1 cellular context compared by ENCODE assay signal in the genomic region with DNA sequence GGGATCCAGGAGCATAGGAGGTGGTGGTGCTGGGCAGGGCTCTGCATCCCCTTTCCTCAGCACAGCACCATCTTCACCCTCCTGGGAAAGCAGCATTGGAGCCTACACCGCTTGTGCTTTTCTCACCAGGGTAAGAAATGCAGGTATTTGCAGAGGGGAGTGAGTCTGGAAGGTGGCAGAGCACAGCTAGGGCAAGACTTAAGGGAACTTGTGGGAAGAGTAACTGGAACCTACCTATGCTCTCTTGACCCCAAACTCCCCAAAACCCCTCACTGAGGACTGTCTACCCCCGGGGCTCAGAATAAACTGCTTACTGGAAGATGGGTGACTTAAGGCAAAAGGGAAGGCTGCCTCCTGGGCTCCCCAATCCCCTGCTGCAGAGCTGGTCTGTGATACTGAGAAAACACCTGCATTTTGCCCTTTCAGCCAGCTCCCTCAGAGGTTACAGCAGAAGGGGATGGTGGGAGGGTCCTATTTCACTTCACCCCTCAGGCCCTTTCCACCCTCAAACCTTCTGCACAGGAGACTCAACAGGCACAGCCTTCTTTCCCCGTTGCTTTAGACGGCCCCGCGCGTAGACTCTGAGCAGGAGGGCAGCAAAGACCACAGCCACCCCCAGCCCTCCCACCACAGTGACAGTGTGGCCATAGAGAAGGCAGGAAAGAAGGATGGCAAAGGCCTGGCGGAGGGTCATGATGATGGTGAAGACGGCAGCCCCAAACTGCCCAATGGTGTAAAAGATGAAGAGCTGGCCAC.
TF ChIP-seq lines count a peak whose summit lies in the region.

No MANE protein-coding gene starts in this region.

TF ChIP-seq in K562, 482 proteins besides CTCF, POLR2A, EP300 and RAD21 (continued from another document and continues in another):
- TF ChIP-seq, protein P1, sequence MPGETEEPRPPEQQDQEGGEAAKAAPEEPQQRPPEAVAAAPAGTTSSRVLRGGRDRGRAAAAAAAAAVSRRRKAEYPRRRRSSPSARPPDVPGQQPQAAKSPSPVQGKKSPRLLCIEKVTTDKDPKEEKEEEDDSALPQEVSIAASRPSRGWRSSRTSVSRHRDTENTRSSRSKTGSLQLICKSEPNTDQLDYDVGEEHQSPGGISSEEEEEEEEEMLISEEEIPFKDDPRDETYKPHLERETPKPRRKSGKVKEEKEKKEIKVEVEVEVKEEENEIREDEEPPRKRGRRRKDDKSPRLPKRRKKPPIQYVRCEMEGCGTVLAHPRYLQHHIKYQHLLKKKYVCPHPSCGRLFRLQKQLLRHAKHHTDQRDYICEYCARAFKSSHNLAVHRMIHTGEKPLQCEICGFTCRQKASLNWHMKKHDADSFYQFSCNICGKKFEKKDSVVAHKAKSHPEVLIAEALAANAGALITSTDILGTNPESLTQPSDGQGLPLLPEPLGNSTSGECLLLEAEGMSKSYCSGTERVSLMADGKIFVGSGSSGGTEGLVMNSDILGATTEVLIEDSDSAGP (CRISPR knock-in tag; IDR thresholded peaks at IDR 0.05), result no peak
- TF ChIP-seq ZNF232 (CRISPR knock-in tag; IDR thresholded peaks at IDR 0.05), result no peak
- 0 out of 2 replicates have a peak, but pooled peaks have one; percentile 42 for TF ChIP-seq CAMTA2 (CRISPR knock-in tag; conservative IDR thresholded peaks at IDR 0.05)
- no peak for TF ChIP-seq HOXB6 (CRISPR knock-in tag; IDR thresholded peaks at IDR 0.05; ENCODE audit: borderline replicate concordance)
- no peak for TF ChIP-seq RBM25 (IDR thresholded peaks at IDR 0.05; ENCODE audit: low read depth, low read length, severe bottlenecking)
- no peak for TF ChIP-seq ZNF311 (CRISPR knock-in tag; IDR thresholded peaks at IDR 0.05)
- no peak for TF ChIP-seq CBX3 (IDR thresholded peaks at IDR 0.05; ENCODE audit: borderline replicate concordance in 1 of 2, low read length in 2 of 2)
- no peak for TF ChIP-seq BCL6 (CRISPR knock-in tag; IDR thresholded peaks at IDR 0.05)
- TF ChIP-seq, protein P2, sequence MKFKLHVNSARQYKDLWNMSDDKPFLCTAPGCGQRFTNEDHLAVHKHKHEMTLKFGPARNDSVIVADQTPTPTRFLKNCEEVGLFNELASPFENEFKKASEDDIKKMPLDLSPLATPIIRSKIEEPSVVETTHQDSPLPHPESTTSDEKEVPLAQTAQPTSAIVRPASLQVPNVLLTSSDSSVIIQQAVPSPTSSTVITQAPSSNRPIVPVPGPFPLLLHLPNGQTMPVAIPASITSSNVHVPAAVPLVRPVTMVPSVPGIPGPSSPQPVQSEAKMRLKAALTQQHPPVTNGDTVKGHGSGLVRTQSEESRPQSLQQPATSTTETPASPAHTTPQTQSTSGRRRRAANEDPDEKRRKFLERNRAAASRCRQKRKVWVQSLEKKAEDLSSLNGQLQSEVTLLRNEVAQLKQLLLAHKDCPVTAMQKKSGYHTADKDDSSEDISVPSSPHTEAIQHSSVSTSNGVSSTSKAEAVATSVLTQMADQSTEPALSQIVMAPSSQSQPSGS (CRISPR knock-in tag; IDR thresholded peaks at IDR 0.05), result peak; percentile 35; the same call in 1 of the 2 replicates
- TF ChIP-seq BDP1 (IDR thresholded peaks at IDR 0.05; ENCODE audit: insufficient read depth, insufficient read length), result no peak
- no peak for TF ChIP-seq CBFB (CRISPR knock-in tag; IDR thresholded peaks at IDR 0.05)
- TF ChIP-seq NR2C2 (CRISPR knock-in tag; IDR thresholded peaks at IDR 0.05), result 0 out of 2 replicates have a peak, but pooled peaks have one; percentile 13
- TF ChIP-seq NR2C2 (tag; IDR thresholded peaks at IDR 0.05), result no peak
- no peak for TF ChIP-seq ELK3 (CRISPR knock-in tag; IDR thresholded peaks at IDR 0.05)
- peak; percentile 53; the same call in 1 of the 2 replicates for TF ChIP-seq SMAD3 (CRISPR knock-in tag; conservative IDR thresholded peaks at IDR 0.05)
- no peak for TF ChIP-seq ZNF318 (IDR thresholded peaks at IDR 0.05; ENCODE audit: borderline replicate concordance in 1 of 2, low read depth in 1 of 2)
- TF ChIP-seq E2F3 (CRISPR knock-in tag; IDR thresholded peaks at IDR 0.05), result no peak
- no peak for TF ChIP-seq BRD4 (IDR thresholded peaks at IDR 0.05)
- no peak for TF ChIP-seq ZBTB5 (IDR thresholded peaks at IDR 0.05)
- no peak for TF ChIP-seq ZBTB49 (CRISPR knock-in tag; IDR thresholded peaks at IDR 0.05; ENCODE audit: borderline replicate concordance)
- TF ChIP-seq WHSC1 (IDR thresholded peaks at IDR 0.05; ENCODE audit: low read length), result no peak
- peak in 1 of 2 experiments; percentile 79; a peak in 1 of 4 replicates for TF ChIP-seq BCLAF1 (IDR thresholded peaks at IDR 0.05; ENCODE audit: borderline replicate concordance in 1 of 2, control insufficient read depth in 1 of 2, low read depth in 2 of 2, low read length in 1 of 2)
- peak; percentile 50; the same call in 1 of the 2 replicates for TF ChIP-seq ERF (CRISPR knock-in tag; IDR thresholded peaks at IDR 0.05)
- TF ChIP-seq FOXA1 (IDR thresholded peaks at IDR 0.05; ENCODE audit: borderline replicate concordance), result no peak
- no peak for TF ChIP-seq ZSCAN29 (IDR thresholded peaks at IDR 0.05)
- 0 out of 2 replicates have a peak, but pooled peaks have one; percentile 50 for TF ChIP-seq GTF2F1 (IDR thresholded peaks at IDR 0.05; ENCODE audit: low read depth, low read length)
- no peak for TF ChIP-seq TFE3 (CRISPR knock-in tag; IDR thresholded peaks at IDR 0.05)
- TF ChIP-seq HDAC1 (IDR thresholded peaks at IDR 0.05), result no peak
- TF ChIP-seq SMARCA5 (IDR thresholded peaks at IDR 0.05), result no peak
- TF ChIP-seq LEF1 (IDR thresholded peaks at IDR 0.05), result no peak
- no peak for TF ChIP-seq RBM14 (IDR thresholded peaks at IDR 0.05; ENCODE audit: borderline replicate concordance, insufficient read depth, low read depth, low read length)
